Comparison of ENCODE assay signal across 21 cellular contexts in the genomic region with DNA sequence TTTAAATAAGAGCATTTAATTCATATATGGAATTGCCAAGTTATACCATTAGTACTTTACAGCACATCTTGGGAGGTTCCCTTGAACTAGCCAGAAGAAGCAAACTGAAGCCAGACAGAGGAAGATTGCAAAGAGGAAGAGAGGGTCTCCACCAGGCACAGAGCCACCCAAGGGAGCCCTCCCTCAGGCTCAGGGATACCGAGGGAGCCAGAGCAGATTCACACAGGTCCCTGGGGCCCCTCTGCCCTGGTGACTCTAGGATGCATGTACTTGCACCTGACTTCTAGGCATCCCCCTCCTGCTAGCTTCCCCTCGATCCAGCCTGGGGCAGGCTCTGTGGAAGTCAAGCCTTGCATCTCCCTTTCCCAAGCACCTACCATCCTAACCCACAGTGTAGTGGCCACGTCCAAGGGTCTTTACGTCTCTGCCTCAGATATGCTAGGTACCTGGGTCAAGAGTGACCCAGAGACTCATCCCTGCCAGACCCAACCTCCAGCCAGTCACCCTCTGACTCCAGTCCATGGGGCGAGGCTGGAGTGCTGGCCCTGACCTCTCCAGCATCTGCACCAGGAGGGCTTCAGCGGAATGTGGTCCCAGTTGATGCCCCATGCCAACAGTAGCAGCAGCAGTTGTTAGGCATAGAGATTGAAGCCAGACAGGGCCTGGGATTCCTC. TPM values are rescaled to one million over a fixed set of nuclear protein-coding genes. Genes with fewer than 3 reads are reported as not detected.
A peak's percentile ranks its signal among the peaks of the same experiment; 100 is the strongest.
DNase-seq lines count a peak whose midpoint lies in the region; ATAC-seq, FAIRE-seq and TF ChIP-seq lines count a peak whose summit lies in the region.
"Had no signal": no experiment of that assay in that cellular context is flagged by ENCODE, and none has a peak within 500 bp of the region (broad histone marks: within the 10 kb centered on the region; RNA-seq: fewer than 3 reads in every experiment).

No MANE protein-coding gene starts in this region.

- intact Hi-C loops in activated CD4-positive, alpha-beta T cell treated with anti-CD3 and anti-CD28 coated beads, Interleukin-2, amount 10 ng/mL, durations not matched to agents 24 days and 14 days (cut with micrococcal nuclease), result no loop called here
- intact Hi-C loops in K562 (cut with micrococcal nuclease), result no loop called here
- intact Hi-C loops in spleen (cut with DNase I; ENCODE audit: low total_unique reads), result no loop called here

- no peak overlapping the region for H3K4me3 Mint-ChIP-seq in activated CD4-positive, alpha-beta T cell treated with anti-CD3 and anti-CD28 coated beads, Interleukin-2, amount 10 ng/mL, durations not matched to agents 24 days and 14 days
- H3K4me3 Mint-ChIP-seq: nephron progenitor cell had no signal

- POLR2A ChIA-PET in K562 (lab: Yijun Ruan, JAX), result interaction anchor here (0.7 kb wide), 2 partner anchors 64 to 110 kb away, joined by 3 read pairs; no protein-coding TSS in a partner anchor

- H3K27me3 ChIP-seq in MM.1S (replicated peaks; ENCODE audit: insufficient read depth, low read length) (no peaks in the 10 kb centered on the region), K562 (ENCODE audit: control insufficient read depth in 2 of 2, insufficient read depth in 2 of 2, low read length in 2 of 2) (no peaks in the 10 kb centered on the region), spleen (replicated peaks in 1 of 7) (no peaks in the 10 kb centered on the region), tibial nerve (no peaks in the 10 kb centered on the region)
- H3K27me3 ChIP-seq: adrenal gland, MG63 had no signal

- no peak for TF ChIP-seq EP300 in K562 (IDR thresholded peaks at IDR 0.05; ENCODE audit: low read length)
- no peak for TF ChIP-seq EP300 in tibial nerve (IDR thresholded peaks at IDR 0.05)

- H3K9ac ChIP-seq in MM.1S (ENCODE audit: low read length) (no peak overlapping the region), K562 (ENCODE audit: insufficient read depth in 1 of 2, low read depth in 2 of 2, low read length in 2 of 2) (peak overlapping the region in 1 of 2 experiments; percentile 59; a peak in 1 of 4 replicates)

- WGBS in K562 (ENCODE audit: insufficient coverage, low coverage, missing lambda C conversion rate), result 90% methylated on average over 6 of the region's 6 CpGs
- WGBS in spleen, 5 donors, result 89 to 93% (median 91%) methylated on average over 4 to 6 of the region's 6 CpGs
- 97 to 98% methylated on average over 6 of the region's 6 CpGs for WGBS in tibial nerve, 2 donors

- no peak for DNase-seq in activated CD4-positive, alpha-beta T cell treated with anti-CD3 and anti-CD28 coated beads, Interleukin-2, amount 10 ng/mL, durations not matched to agents 24 days and 14 days
- DNase-seq in activated CD4-positive, alpha-beta T cell treated with anti-CD3 and anti-CD28 coated beads for 48 hours, result no peak
- DNase-seq in MM.1S, result no peak
- no peak for DNase-seq in K562 (ENCODE audit: extremely low read depth in 1 of 4, low spot score in 3 of 4)
- DNase-seq in spleen, result no peak
- no peak for DNase-seq in H4 (ENCODE audit: low spot score)
- no peak for DNase-seq in tibial nerve (ENCODE audit: low spot score in 2 of 2)
- DNase-seq: adrenal gland; C1 segment of cervical spinal cord; EL; glutamatergic neuron; mammary epithelial cell; MG63; NCI-H1930; NCI-H510A; nephron progenitor cell; SIG-M5; stimulated activated naive CD4-positive, alpha-beta T cell treated with Interleukin-2 at 50 U/mL for 16 hours; T1000 had no signal

- H3K36me3 Mint-ChIP-seq in activated CD4-positive, alpha-beta T cell treated with anti-CD3 and anti-CD28 coated beads, Interleukin-2, amount 10 ng/mL, durations not matched to agents 24 days and 14 days (ENCODE audit: low read depth), result peaks cover 45% of the 10 kb centered on the region

- no peaks in the 10 kb centered on the region for H3K9me3 Mint-ChIP-seq in activated CD4-positive, alpha-beta T cell treated with anti-CD3 and anti-CD28 coated beads, Interleukin-2, amount 10 ng/mL, durations not matched to agents 24 days and 14 days

- BruUV-seq in K562 (replicated peaks; lab: Mats Ljungman, UMichigan), result no TSS peak

- H3K4me2 ChIP-seq in MM.1S (ENCODE audit: low read depth, low read length) (peak overlapping the region; percentile 87; the same call in 1 of the 2 replicates), K562 (ENCODE audit: insufficient read depth, low read length) (no peak overlapping the region)

- peaks cover 54% of the 10 kb centered on the region for H3F3A ChIP-seq in MM.1S (ENCODE audit: insufficient read depth, low read length)

- no peaks in the 10 kb centered on the region for H3K9me3 ChIP-seq in MM.1S (replicated peaks; ENCODE audit: insufficient read depth, low read length)
- H3K9me3 ChIP-seq in K562 (replicated peaks; ENCODE audit: control insufficient read depth, insufficient read depth, low read depth, low read length), result no peaks in the 10 kb centered on the region
- no peaks in the 10 kb centered on the region for H3K9me3 ChIP-seq in spleen
- no peaks in the 10 kb centered on the region for H3K9me3 ChIP-seq in tibial nerve
- H3K9me3 ChIP-seq: adrenal gland, MG63 had no signal

- ATAC-seq in K562 (no peak; the same call in 2 of the 3 replicates), HG03571 (IDR thresholded peaks at IDR 0.05; ENCODE audit: unreplicated experiment) (no peak)

- H4K20me1 ChIP-seq in MM.1S (ENCODE audit: insufficient read depth, low read length) (no peaks in the 10 kb centered on the region), K562 (replicated peaks; ENCODE audit: control insufficient read depth, insufficient read depth, low read length) (no peaks in the 10 kb centered on the region)

- in situ Hi-C loops in K562 (cut with MboI), result no loop called here

- H3K4me3 ChIP-seq in MM.1S (ENCODE audit: low read length), result no peak overlapping the region
- H3K4me3 ChIP-seq in K562, result no peak overlapping the region
- no peak overlapping the region for H3K4me3 ChIP-seq in spleen
- H3K4me3 ChIP-seq in tibial nerve, result no peak overlapping the region
- H3K4me3 ChIP-seq: adrenal gland, MG63 had no signal

- no peaks in the 10 kb centered on the region for H3K9me1 ChIP-seq in K562 (ENCODE audit: control insufficient read depth, insufficient read depth, low read length)

- H3K27ac ChIP-seq in MM.1S (ENCODE audit: low read length), result peak overlapping the region; percentile 90; the same call in 1 of the 2 replicates
- no peak overlapping the region for H3K27ac ChIP-seq in K562 (ENCODE audit: extremely low read depth, low read depth, low read length)
- H3K27ac ChIP-seq in spleen, result peak overlapping the region in 5 of 8 donors; percentile 20 to 78 (median 71)
- H3K27ac ChIP-seq in tibial nerve, result no peak overlapping the region
- H3K27ac ChIP-seq: adrenal gland had no signal

- H3K4me1 ChIP-seq in MM.1S (ENCODE audit: low read length) (peaks cover 80% of the 10 kb centered on the region), K562 (replicated peaks in 1 of 2; ENCODE audit: control insufficient read depth in 2 of 2, insufficient read depth in 2 of 2, low read length in 2 of 2) (peaks cover 10 to 20% of the 10 kb centered on the region in 2 experiments), spleen (peaks cover 31 to 100% (median 89%) of the 10 kb centered on the region in 6 donors), tibial nerve (peaks cover 0 to 83% (median 39%) of the 10 kb centered on the region in 4 donors)

- peaks cover 62% of the 10 kb centered on the region for H3K4me1 Mint-ChIP-seq in activated CD4-positive, alpha-beta T cell treated with anti-CD3 and anti-CD28 coated beads, Interleukin-2, amount 10 ng/mL, durations not matched to agents 24 days and 14 days

- no peak for FAIRE-seq in K562 (lab: Jason Lieb, UNC)
- FAIRE-seq: A204.1 had no signal

- H2AFZ ChIP-seq in MM.1S (ENCODE audit: low read length) (no peak overlapping the region), K562 (ENCODE audit: low read depth, low read length) (no peak overlapping the region)

- TF ChIP-seq POLR2A in K562 (conservative IDR thresholded peaks at IDR 0.05), result no peak
- no peak for TF ChIP-seq POLR2A in spleen (IDR thresholded peaks at IDR 0.05)
- TF ChIP-seq POLR2A in tibial nerve (IDR thresholded peaks at IDR 0.05), result no peak

- TF ChIP-seq RAD21 in K562 (CRISPR knock-in tag; conservative IDR thresholded peaks at IDR 0.05 in 1 of 2, IDR thresholded peaks at IDR 0.05 in 1 of 2), result no peak

- TF ChIP-seq CTCF in MM.1S (IDR thresholded peaks at IDR 0.05; ENCODE audit: low read length), result no peak
- no peak for TF ChIP-seq CTCF in K562 (IDR thresholded peaks at IDR 0.05 in 2 of 3, conservative IDR thresholded peaks at IDR 0.05 in 1 of 3; ENCODE audit: insufficient read depth in 2 of 3, low read depth in 1 of 3, low read length in 3 of 3)
- TF ChIP-seq CTCF in spleen (IDR thresholded peaks at IDR 0.05 in 8 of 11, conservative IDR thresholded peaks at IDR 0.05 in 3 of 11), result no peak
- TF ChIP-seq CTCF in tibial nerve (IDR thresholded peaks at IDR 0.05), result no peak

- H3K27ac Mint-ChIP-seq in activated CD4-positive, alpha-beta T cell treated with anti-CD3 and anti-CD28 coated beads, Interleukin-2, amount 10 ng/mL, durations not matched to agents 24 days and 14 days, result peak overlapping the region; percentile 87
- H3K27ac Mint-ChIP-seq: nephron progenitor cell had no signal

- CTCF ChIA-PET in K562 (lab: Yijun Ruan, JAX; ENCODE audit: low intra/inter-chr PET ratio), result interaction anchor here (0.5 kb wide), 1 partner anchor 140 kb away, joined by 5 read pairs; no protein-coding TSS in a partner anchor

- H3K27me3 Mint-ChIP-seq in activated CD4-positive, alpha-beta T cell treated with anti-CD3 and anti-CD28 coated beads, Interleukin-2, amount 10 ng/mL, durations not matched to agents 24 days and 14 days, result no peaks in the 10 kb centered on the region

- H3K36me3 ChIP-seq in MM.1S (replicated peaks; ENCODE audit: insufficient read depth, low read length), result peaks cover 5% of the 10 kb centered on the region; the same call in 1 of the 2 replicates
- H3K36me3 ChIP-seq in K562 (ENCODE audit: control insufficient read depth, insufficient read depth, low read length), result peaks cover 5% of the 10 kb centered on the region; the same call in 1 of the 3 replicates
- H3K36me3 ChIP-seq in spleen, result peaks cover 0 to 31% (median 0%) of the 10 kb centered on the region in 6 donors
- H3K36me3 ChIP-seq in tibial nerve, result no peaks in the 10 kb centered on the region
- H3K36me3 ChIP-seq: adrenal gland, MG63 had no signal

- H3K9me2 ChIP-seq in MM.1S (replicated peaks; ENCODE audit: insufficient read depth, low read length), result no peaks in the 10 kb centered on the region

- H3K79me2 ChIP-seq in MM.1S (ENCODE audit: low read length), result peaks cover 85% of the 10 kb centered on the region
- peaks cover 19% of the 10 kb centered on the region for H3K79me2 ChIP-seq in K562 (ENCODE audit: control insufficient read depth, insufficient read depth, low read length)

RNA-seq across cellular contexts. Expression of a gene that starts 6.4 kb away (rescaled TPM):
- 35.2 and 36.7 TPM in 2 replicates for total RNA-seq in activated CD4-positive, alpha-beta T cell treated with anti-CD3 and anti-CD28 coated beads, Interleukin-2, amount 10 ng/mL, durations not matched to agents 24 days and 14 days
- 29.8 and 65.1 TPM in 2 replicates for total RNA-seq in K562 (2011; cell fraction: chromatin; rRNA removed; ENCODE audit: low replicate concordance)
- total RNA-seq in K562 (2011; cell fraction: nucleolus; rRNA removed), result 11.2 and 16.6 TPM in 2 replicates
- 24.8 and 38.1 TPM in 2 replicates for total RNA-seq in K562 (2011; cell fraction: nucleoplasm; rRNA removed)
- total RNA-seq in K562 (2014; rRNA removed) (1.7 and 2.7 TPM in 2 replicates), K562 (2014; rRNA removed; fragmentation: Illumina TruSeq; extraction: Trizol) (8.4 and 9.8 TPM in 2 replicates), K562 (2015; rRNA removed; fragmentation: Illumina TruSeq; extraction: Trizol) (4.2 and 5.6 TPM in 2 replicates), K562 (2021) (16.3 and 19.1 TPM in 2 replicates), spleen (100 to 1,000 TPM in 2 of 7 donors, 10 to 100 TPM in 5; 54.7 to 124 (median 86.8) TPM), tibial nerve (10 to 100 TPM; 12.3 to 47.4 (median 29.4) TPM)
- polyA plus RNA-seq in K562 (2011; rRNA removed) (48.3 and 58.0 TPM in 2 replicates), K562 (2014; fragmentation: Illumina TruSeq; extraction: Trizol) (26.1 and 31.9 TPM in 2 replicates), K562 (2014; fragmentation: Nextera tagmentation; extraction: Ambion mirVana) (1 to 10 TPM; 3.1 to 6.1 TPM), K562 (2014; rRNA removed) (19.3 and 23.5 TPM in 2 replicates), spleen (10 to 100 TPM; 20.4 to 22.3 (median 22.0) TPM)
- 13.1 and 25.7 TPM in 2 replicates for polyA plus RNA-seq in K562 (2011; cell fraction: cytosol; rRNA removed)
- polyA plus RNA-seq in K562 (2011; cell fraction: nucleus; rRNA removed), result 16.2 and 31.7 TPM in 2 replicates
- polyA plus RNA-seq in K562 (2012), result 18.0 and 32.6 TPM in 2 replicates
- 32.3 and 42.9 TPM in 2 replicates for polyA minus RNA-seq in K562 (2011; rRNA and poly(A)+ RNA removed)
- polyA minus RNA-seq in K562 (2011; cell fraction: cytosol; rRNA and poly(A)+ RNA removed), result 13.5 and 15.5 TPM in 2 replicates
- polyA minus RNA-seq in K562 (2011; cell fraction: nucleus; rRNA and poly(A)+ RNA removed), result 4.4 and 8.8 TPM in 2 replicates
- total RNA-seq in H4 (2014; rRNA removed; shearing (Covaris generic)), result 7.9 and 11.5 TPM in 2 replicates

RNA-seq across cellular contexts. Expression of a gene that starts 30.0 kb away (rescaled TPM):
- 21.1 and 24.0 TPM in 2 replicates for total RNA-seq in activated CD4-positive, alpha-beta T cell treated with anti-CD3 and anti-CD28 coated beads, Interleukin-2, amount 10 ng/mL, durations not matched to agents 24 days and 14 days
- 29.7 and 42.2 TPM in 2 replicates for total RNA-seq in K562 (2011; cell fraction: chromatin; rRNA removed; ENCODE audit: low replicate concordance)
- 53.8 and 58.4 TPM in 2 replicates for total RNA-seq in K562 (2011; cell fraction: nucleolus; rRNA removed)
- 50.7 and 54.7 TPM in 2 replicates for total RNA-seq in K562 (2011; cell fraction: nucleoplasm; rRNA removed)
- total RNA-seq in K562 (2014; rRNA removed), result 25.3 and 31.2 TPM in 2 replicates
- total RNA-seq in K562 (2014; rRNA removed; fragmentation: Illumina TruSeq; extraction: Trizol), result 21.3 and 23.0 TPM in 2 replicates
- total RNA-seq in K562 (2015; rRNA removed; fragmentation: Illumina TruSeq; extraction: Trizol), result 25.1 and 25.3 TPM in 2 replicates
- total RNA-seq in K562 (2021), result 17.5 TPM in 2 replicates
- polyA plus RNA-seq in K562 (2011; rRNA removed), result 29.9 and 33.1 TPM in 2 replicates
- 26.0 and 37.2 TPM in 2 replicates for polyA plus RNA-seq in K562 (2011; cell fraction: cytosol; rRNA removed)
- polyA plus RNA-seq in K562 (2011; cell fraction: nucleus; rRNA removed), result 11.5 and 12.0 TPM in 2 replicates
- 26.1 and 35.7 TPM in 2 replicates for polyA plus RNA-seq in K562 (2012)
- 29.6 and 33.8 TPM in 2 replicates for polyA plus RNA-seq in K562 (2014; fragmentation: Illumina TruSeq; extraction: Trizol)
- polyA plus RNA-seq in K562 (2014; fragmentation: Nextera tagmentation; extraction: Ambion mirVana), result 10 to 100 TPM; 10.9 to 14.7 TPM
- 19.3 and 22.1 TPM in 2 replicates for polyA plus RNA-seq in K562 (2014; rRNA removed)
- polyA minus RNA-seq in K562 (2011; rRNA and poly(A)+ RNA removed), result 36.6 and 39.8 TPM in 2 replicates
- polyA minus RNA-seq in K562 (2011; cell fraction: cytosol; rRNA and poly(A)+ RNA removed), result 17.2 and 27.0 TPM in 2 replicates
- 8.1 and 12.9 TPM in 2 replicates for polyA minus RNA-seq in K562 (2011; cell fraction: nucleus; rRNA and poly(A)+ RNA removed)
- 10 to 100 TPM; 44.1 to 89.7 (median 60.7) TPM for total RNA-seq in spleen
- polyA plus RNA-seq in spleen, result 10 to 100 TPM; 25.4 to 29.6 (median 29.3) TPM
- 107 and 111 TPM in 2 replicates for total RNA-seq in H4 (2014; rRNA removed; shearing (Covaris generic))
- total RNA-seq in tibial nerve, result 10 to 100 TPM; 17.5 to 27.3 (median 21.3) TPM

Comparison
In these comparisons a context has a peak if more than half of its experiments do, and no peak if none do; other contexts are left out.
1. H3K27ac ChIP-seq: peak in MM.1S (single experiment) and spleen (5 of 8); none in K562 (single experiment) and tibial nerve (0 of 4).